Comparison of ENCODE assay signal across 8 cellular contexts in the genomic region with DNA sequence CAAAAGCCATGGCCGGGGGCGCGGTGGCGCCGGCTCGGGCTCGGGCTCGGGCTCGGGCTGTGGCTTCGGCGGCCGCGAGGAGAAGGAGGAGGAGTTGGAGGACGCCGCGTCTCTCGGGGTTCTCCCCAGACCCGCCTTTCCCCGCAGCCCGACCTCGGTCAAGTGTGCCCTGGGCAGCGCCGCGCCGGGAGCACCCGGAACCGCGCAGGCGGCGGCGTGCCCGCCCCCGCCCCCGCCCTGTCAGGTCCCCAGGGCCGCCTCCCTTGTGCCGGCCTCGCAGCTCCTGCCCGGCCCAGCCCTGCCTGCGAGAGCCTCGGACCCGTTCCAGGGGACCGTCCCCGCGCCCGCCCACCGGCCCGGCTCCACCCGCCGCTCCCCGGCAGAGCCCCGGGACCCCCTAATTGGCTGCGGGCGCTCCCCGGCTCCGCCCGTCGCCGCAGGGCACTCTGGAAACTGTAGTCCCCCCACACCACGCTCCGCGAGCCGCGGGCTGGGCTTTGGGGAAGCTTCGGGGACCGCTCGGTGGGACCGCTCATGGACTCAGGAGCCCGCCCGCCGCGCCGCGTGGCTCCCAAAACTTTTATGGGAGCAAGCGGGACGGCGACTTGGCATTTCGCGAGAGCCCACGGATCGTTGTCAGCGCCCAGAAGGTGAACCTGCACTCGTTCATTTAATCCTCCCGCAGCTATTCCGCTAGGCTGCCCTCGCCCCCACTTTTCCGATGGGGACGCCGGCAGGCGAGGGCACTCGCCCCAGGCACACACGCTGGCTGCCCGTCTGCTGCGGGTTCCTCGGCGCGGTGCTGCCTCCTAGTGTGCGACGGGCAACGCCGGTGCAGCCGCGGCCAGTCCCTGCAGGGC. TPM values are rescaled to one million over a fixed set of nuclear protein-coding genes. Genes with fewer than 3 reads are reported as not detected.
A peak's percentile ranks its signal among the peaks of the same experiment; 100 is the strongest.
DNase-seq lines count a peak whose midpoint lies in the region; ATAC-seq and TF ChIP-seq lines count a peak whose summit lies in the region.

A gene (minus strand): TSS at position 192 of the 860 bp plus-strand sequence. CDS start 182 bp downstream, at position 10.

- DNase-seq in COLO668 (lab: John Stamatoyannopoulos, UW; ENCODE audit: unreplicated experiment) (peak; percentile 87), HL-60 (ENCODE audit: low read depth in 1 of 2, low spot score in 1 of 2) (peak; percentile 76 to 95), NK-92 (lab: John Stamatoyannopoulos, UW; ENCODE audit: unreplicated experiment) (peak; percentile 48), lung microvascular endothelial cell (ENCODE audit: low read depth in 2 of 2) (peak; percentile 92 to 95)
- peak; percentile 78 to 83 for DNase-seq in activated CD8-positive, alpha-beta memory T cell treated with anti-CD3 and anti-CD28 coated beads for 1 hour (ENCODE audit: extremely low read depth in 1 of 2, low read depth in 1 of 2)
- DNase-seq in effector CD4-positive, alpha-beta T cell: peak; percentile 87
- peak; percentile 78 to 84 (median 80) for DNase-seq in stimulated activated CD4-positive, alpha-beta T cell treated with anti-CD3 and anti-CD28 coated beads, TNF-alpha, amount 100 ng/mL, for 4 hours (ENCODE audit: low read depth in 3 of 3)

- H3K4me3 ChIP-seq in HL-60 (replicated peaks; ENCODE audit: insufficient read depth, low read length): peak within 1 kb of the TSS; percentile 97

- peak within 1 kb of the TSS; percentile 94 for H3K27ac ChIP-seq in HL-60 (replicated peaks)

- ATAC-seq in GM19463 (IDR thresholded peaks at IDR 0.05; ENCODE audit: unreplicated experiment): peak; percentile 69

- no peaks in the 10 kb centered on the region for H3K27me3 ChIP-seq in HL-60 (ENCODE audit: insufficient read depth, poor library complexity, severe bottlenecking)

- TF ChIP-seq CTCF in HL-60 (IDR thresholded peaks at IDR 0.05; ENCODE audit: insufficient read depth, low read length): peak; percentile 60

RNA-seq across cellular contexts. Expression of the gene that starts here (rescaled TPM):
- 27.2 and 30.0 TPM in 2 replicates for total RNA-seq in lung microvascular endothelial cell

Comparison
In these comparisons a context has a peak if more than half of its experiments do, and no peak if none do; other contexts are left out.
1. Peak in every context shown above with its lines: DNase-seq, ATAC-seq, H3K4me3 ChIP-seq and H3K27ac ChIP-seq.